In the genomic region with DNA sequence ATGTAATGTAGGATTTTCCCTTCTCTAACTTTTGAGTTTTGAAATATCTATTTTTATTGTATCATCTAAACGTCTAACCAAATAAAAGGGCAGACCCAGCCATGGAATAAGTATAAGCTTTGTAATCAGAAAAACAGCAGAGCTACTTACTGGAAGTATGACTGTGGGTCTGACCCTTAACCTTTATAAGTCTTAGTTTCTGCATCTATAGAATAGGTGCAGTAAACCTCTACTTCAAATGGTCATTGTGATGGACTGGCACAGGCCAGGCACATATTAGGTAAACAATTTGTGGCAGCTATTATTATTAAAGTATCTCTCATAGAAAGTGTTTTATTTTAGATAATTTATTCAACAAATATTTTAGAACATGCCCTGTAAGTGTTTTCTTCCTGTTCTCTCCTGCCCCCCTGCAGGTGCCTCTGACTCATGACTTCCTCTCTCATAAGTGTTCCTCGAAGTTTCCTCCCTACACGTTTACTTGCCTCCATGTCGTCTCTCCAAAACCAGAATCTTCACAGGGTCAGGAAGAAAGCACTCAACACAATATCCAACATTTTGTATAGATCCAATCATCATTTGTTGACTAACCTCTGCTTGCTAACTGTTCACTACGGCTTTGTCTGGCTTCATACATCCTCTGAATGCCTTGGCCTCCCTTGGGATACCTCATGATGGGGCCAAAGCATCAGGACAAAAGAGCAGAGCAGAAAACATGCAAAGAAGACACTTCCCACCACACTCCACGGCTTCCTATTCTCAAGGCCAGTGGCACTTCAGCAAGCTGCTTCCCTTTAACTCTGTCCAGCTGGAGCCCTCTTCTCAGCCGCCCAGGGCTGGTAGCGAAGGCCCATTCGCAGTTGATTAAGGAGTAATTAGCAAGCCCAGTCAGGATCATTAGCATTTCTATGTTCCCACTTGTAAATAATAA, we compare ENCODE assay signal across 9 cellular contexts.
DNase-seq lines count a peak whose midpoint lies in the region; ATAC-seq and TF ChIP-seq lines count a peak whose summit lies in the region.
"Had no signal": no experiment of that assay in that cellular context is flagged by ENCODE, and none has a peak within 500 bp of the region (broad histone marks: within the 10 kb centered on the region; RNA-seq: fewer than 3 reads in every experiment).

No MANE protein-coding gene starts in this region.

- H3K36me3 ChIP-seq in heart right ventricle (no peaks in the 10 kb centered on the region), right atrium auricular region (no peaks in the 10 kb centered on the region), transverse colon (no peaks in the 10 kb centered on the region)

- no peaks in the 10 kb centered on the region for H3K9me3 ChIP-seq in heart right ventricle
- H3K9me3 ChIP-seq in right atrium auricular region = no peaks in the 10 kb centered on the region
- H3K9me3 ChIP-seq in transverse colon = no peaks in the 10 kb centered on the region

- no peaks in the 10 kb centered on the region for H3K27me3 ChIP-seq in heart right ventricle
- no peaks in the 10 kb centered on the region for H3K27me3 ChIP-seq in right atrium auricular region
- no peaks in the 10 kb centered on the region for H3K27me3 ChIP-seq in transverse colon

- H3K4me3 ChIP-seq in heart right ventricle = no peak overlapping the region
- H3K4me3 ChIP-seq in right atrium auricular region = no peak overlapping the region
- no peak overlapping the region for H3K4me3 ChIP-seq in choroid plexus epithelial cell (ENCODE audit: low read depth, low read length)
- no peak overlapping the region for H3K4me3 ChIP-seq in transverse colon

- H3K27ac ChIP-seq in heart right ventricle (peak overlapping the region in 2 of 10 donors; percentile 0 to 71), right atrium auricular region (peak overlapping the region in 1 of 2 donors; percentile 9), transverse colon (peak overlapping the region in 3 of 4 donors; percentile 11 to 46 (median 40))

- WGBS in heart right ventricle, 2 donors = 59 to 71% methylated on average over 9 of the region's 9 CpGs
- WGBS in transverse colon (ENCODE audit: low coverage in 1 of 2), 2 donors = 67 to 73% methylated on average over 8 to 9 of the region's 9 CpGs

- intact Hi-C loops in heart right ventricle (cut with DNase I) = loop anchor here in 1 of 10 donors (10.0 kb wide), 2 partner anchors 223 to 287 kb away; a partner anchor contains a TSS
- intact Hi-C loops in transverse colon (cut with DNase I; ENCODE audit: low total_unique reads) = loop anchor here (10.0 kb wide), 1 partner anchor 287 kb away; a partner anchor contains a TSS

- no peak for TF ChIP-seq POLR2A in transverse colon (IDR thresholded peaks at IDR 0.05)

- peaks cover 0 to 26% (median 10%) of the 10 kb centered on the region in 9 donors for H3K4me1 ChIP-seq in heart right ventricle
- H3K4me1 ChIP-seq in right atrium auricular region = peaks cover 0 to 8% of the 10 kb centered on the region in 2 donors
- peaks cover 0 to 20% (median 14%) of the 10 kb centered on the region in 4 donors for H3K4me1 ChIP-seq in transverse colon

- in situ Hi-C loops in transverse colon (cut with MboI; ENCODE audit: low pct_ligation_motif_present in 1 of 4, low pct_unique_long_range_greater_than_20kb in 1 of 4, low sequenced_read_pairs in 3 of 4) = loop anchor here in 1 of 4 donors (25.0 kb wide), 1 partner anchor 285 kb away; a partner anchor contains a TSS

- peak in 5 of 8 donors; percentile 29 to 56 (median 49) for ATAC-seq in heart right ventricle
- ATAC-seq in HG03439 (IDR thresholded peaks at IDR 0.05; ENCODE audit: unreplicated experiment) = no peak

- peak in 1 of 9 donors; percentile 6 for TF ChIP-seq CTCF in heart right ventricle (IDR thresholded peaks at IDR 0.05)
- TF ChIP-seq CTCF in right atrium auricular region (IDR thresholded peaks at IDR 0.05) = no peak
- TF ChIP-seq CTCF in choroid plexus epithelial cell (conservative IDR thresholded peaks at IDR 0.05; ENCODE audit: low read depth, low read length) = peak; percentile 10
- no peak for TF ChIP-seq CTCF in transverse colon (IDR thresholded peaks at IDR 0.05)

- DNase-seq in heart right ventricle (no peak), right atrium auricular region (ENCODE audit: low spot score) (no peak), NCI-H524 (lab: John Stamatoyannopoulos, UW) (peak; percentile 92 to 94), choroid plexus epithelial cell (ENCODE audit: low read depth) (peak; percentile 50), transverse colon (peak; percentile 23), AML-193 (lab: John Stamatoyannopoulos, UW) (no peak), HT-29 (ENCODE audit: low spot score) (no peak)
- DNase-seq: stimulated activated CD4-positive, alpha-beta T cell treated with anti-CD3 and anti-CD28 coated beads, Interleukin-2, amount 100 ng/mL, for 24 hours had no signal

- TF ChIP-seq EP300 in transverse colon (IDR thresholded peaks at IDR 0.05; ENCODE audit: low read depth) = no peak

Comparison
In these comparisons a context has a peak if more than half of its experiments do, and no peak if none do; other contexts are left out.
1. DNase-seq: peak in NCI-H524 (2 of 2), choroid plexus epithelial cell (single experiment) and transverse colon (single experiment); none in heart right ventricle (0 of 2), right atrium auricular region (single experiment), AML-193 (0 of 2) and HT-29 (single experiment).